Comparison of ENCODE assay signal across 8 cellular contexts in genomic region chr22:20080445-20080775, GRCh38. TPM values are rescaled to one million over a fixed set of nuclear protein-coding genes. Genes with fewer than 3 reads are reported as not detected.
A peak's percentile ranks its signal among the peaks of the same experiment; 100 is the strongest.
DNase-seq lines count a peak whose midpoint lies in the region; ATAC-seq and TF ChIP-seq lines count a peak whose summit lies in the region.

No MANE protein-coding gene starts in this region.

- H3K4me3 ChIP-seq in HCT116 (replicated peaks in 1 of 2; ENCODE audit: low read depth in 1 of 2, low read length in 2 of 2) (peak overlapping the region; percentile 85 to 99), endodermal cell (ENCODE audit: low read length) (peak overlapping the region; percentile 95), mucosa of rectum (ENCODE audit: low read length in 2 of 2) (peak overlapping the region; percentile 77 to 96)

- ATAC-seq in HCT116 = peak; percentile 64

- no peaks in the 10 kb centered on the region for H3K9me3 Mint-ChIP-seq in activated CD4-positive, alpha-beta memory T cell treated with anti-CD3 and anti-CD28 coated beads, Interleukin-2, amount 10 ng/mL, durations not matched to agents 7 days and 5 days
- no peaks in the 10 kb centered on the region for H3K9me3 Mint-ChIP-seq in endodermal cell

- POLR2A ChIA-PET in HCT116 (lab: Charles Lee) = no interaction called here
- POLR2A ChIA-PET in activated CD4-positive, alpha-beta memory T cell treated with anti-CD3 and anti-CD28 coated beads, Interleukin-2, amount 10 ng/mL, durations not matched to agents 7 days and 5 days (lab: Charles Lee) = interaction anchor here (1.0 to 1.4 kb wide), 5 partner anchors 11 to 59 kb away, joined by 3 to 5 read pairs (median 4); no protein-coding TSS in a partner anchor

- H3K36me3 ChIP-seq in HCT116 (ENCODE audit: control insufficient read depth in 1 of 2, insufficient read depth in 2 of 2, low read length in 2 of 2) (peaks cover 1 to 10% of the 10 kb centered on the region in 2 experiments; a peak in 2 of 4 replicates), endodermal cell (ENCODE audit: control insufficient read depth, insufficient read depth, low read length) (peaks cover 4% of the 10 kb centered on the region), mucosa of rectum (ENCODE audit: control insufficient read depth in 2 of 2, insufficient read depth in 2 of 2, low read length in 2 of 2) (peaks cover 0 to under 1% of the 10 kb centered on the region in 2 donors)

- H3K9me3 ChIP-seq in HCT116 (ENCODE audit: control insufficient read depth in 1 of 2, insufficient read depth in 1 of 2, low read depth in 1 of 2, low read length in 2 of 2) = no peaks in the 10 kb centered on the region
- H3K9me3 ChIP-seq in endodermal cell (ENCODE audit: control insufficient read depth, low read length) = no peaks in the 10 kb centered on the region
- H3K9me3 ChIP-seq in mucosa of rectum (ENCODE audit: control insufficient read depth in 2 of 2, low read length in 2 of 2) = no peaks in the 10 kb centered on the region

- TF ChIP-seq RAD21 in HCT116 (IDR thresholded peaks at IDR 0.05; ENCODE audit: low read depth) = no peak

- BruUV-seq in HCT116 (replicated peaks; lab: Mats Ljungman, UMichigan) = no TSS peak

- intact Hi-C loops in HCT116 (cut with micrococcal nuclease) = loop anchor here (1.0 to 10.0 kb wide), 2 partner anchors 37 to 96 kb away; partner anchors contain the start of gene TRMT2A

- no peaks in the 10 kb centered on the region for H3K27me3 Mint-ChIP-seq in activated CD4-positive, alpha-beta memory T cell treated with anti-CD3 and anti-CD28 coated beads, Interleukin-2, amount 10 ng/mL, durations not matched to agents 7 days and 5 days
- no peaks in the 10 kb centered on the region for H3K27me3 Mint-ChIP-seq in endodermal cell (ENCODE audit: insufficient read depth)

- TF ChIP-seq CTCF in HCT116 (IDR thresholded peaks at IDR 0.05 in 2 of 3, conservative IDR thresholded peaks at IDR 0.05 in 1 of 3; ENCODE audit: borderline replicate concordance in 1 of 3, insufficient read depth in 1 of 3, low read depth in 2 of 3, low read length in 2 of 3) (no peak), endodermal cell (conservative IDR thresholded peaks at IDR 0.05) (no peak)

- peaks cover 51% of the 10 kb centered on the region for H3K79me2 ChIP-seq in HCT116 (ENCODE audit: insufficient read depth, low read length)

- peak overlapping the region; percentile 97 for H3K4me2 ChIP-seq in HCT116 (ENCODE audit: low read length)

- peaks cover 49% of the 10 kb centered on the region for H3K4me1 Mint-ChIP-seq in activated CD4-positive, alpha-beta memory T cell treated with anti-CD3 and anti-CD28 coated beads, Interleukin-2, amount 10 ng/mL, durations not matched to agents 7 days and 5 days
- peaks cover 39% of the 10 kb centered on the region for H3K4me1 Mint-ChIP-seq in endodermal cell

- H3K4me1 ChIP-seq in HCT116 (ENCODE audit: control insufficient read depth in 1 of 2, insufficient read depth in 2 of 2, low read length in 2 of 2) (peaks cover 13 to 38% of the 10 kb centered on the region in 2 experiments), endodermal cell (ENCODE audit: control insufficient read depth, insufficient read depth, low read length) (peaks cover 4% of the 10 kb centered on the region), mucosa of rectum (ENCODE audit: control insufficient read depth in 2 of 2, insufficient read depth in 2 of 2, low read length in 2 of 2) (peaks cover 8 to 28% of the 10 kb centered on the region in 2 donors)

- peak overlapping the region; percentile 93 for H3K27ac ChIP-seq in HCT116 (ENCODE audit: low read depth, low read length)
- H3K27ac ChIP-seq in endodermal cell (ENCODE audit: low read depth, low read length) = peak overlapping the region; percentile 93
- H3K27ac ChIP-seq in mucosa of rectum (ENCODE audit: low read depth in 2 of 2, low read length in 2 of 2) = peak overlapping the region; percentile 79 to 88

- DNase-seq in NCI-H2029 (lab: John Stamatoyannopoulos, UW) = peak; percentile 46
- no peak for DNase-seq in NCI-H2029 treated with DMSO at 0.1 percent for 48 hours (lab: John Stamatoyannopoulos, UW)
- no peak for DNase-seq in HCT116 (ENCODE audit: low read depth, low spot score)
- peak; percentile 41 for DNase-seq in MV-4-11 (lab: John Stamatoyannopoulos, UW)
- peak; percentile 76 for DNase-seq in activated CD4-positive, alpha-beta memory T cell treated with anti-CD3 and anti-CD28 coated beads, Interleukin-2, amount 10 ng/mL, durations not matched to agents 7 days and 5 days
- peak; percentile 81 for DNase-seq in endodermal cell
- peak; percentile 79 for DNase-seq in stimulated activated CD8-positive, alpha-beta memory T cell treated with anti-CD3 and anti-CD28 coated beads, Interleukin-4, amount 100 ng/mL, for 48 hours

- TF ChIP-seq POLR2A in HCT116 (IDR thresholded peaks at IDR 0.05; ENCODE audit: borderline replicate concordance, extremely low read depth, insufficient read depth, insufficient read length) = no peak

- 0% methylated on average over 4 to 34 of the region's 34 CpGs for WGBS in endodermal cell (ENCODE audit: insufficient coverage in 1 of 2, insufficient read length in 1 of 2), 2 experiments

- H2AFZ ChIP-seq in HCT116 (ENCODE audit: low read depth, low read length, poor library complexity, severe bottlenecking) = no peak overlapping the region

- no peaks in the 10 kb centered on the region for H3K27me3 ChIP-seq in HCT116 (ENCODE audit: insufficient read depth, low read length)
- H3K27me3 ChIP-seq in endodermal cell (ENCODE audit: control insufficient read depth, insufficient read depth, low read length, poor library complexity, severe bottlenecking) = no peaks in the 10 kb centered on the region
- H3K27me3 ChIP-seq in mucosa of rectum (ENCODE audit: control insufficient read depth in 2 of 2, insufficient read depth in 2 of 2, low read length in 2 of 2) = no peaks in the 10 kb centered on the region

- H3K36me3 Mint-ChIP-seq in activated CD4-positive, alpha-beta memory T cell treated with anti-CD3 and anti-CD28 coated beads, Interleukin-2, amount 10 ng/mL, durations not matched to agents 7 days and 5 days (ENCODE audit: low read depth) = peaks cover 11% of the 10 kb centered on the region
- H3K36me3 Mint-ChIP-seq in endodermal cell (ENCODE audit: low read depth) = peaks cover 10% of the 10 kb centered on the region

- H4K20me1 ChIP-seq in HCT116 (ENCODE audit: insufficient read depth) = peaks cover 8% of the 10 kb centered on the region; the same call in 1 of the 2 replicates

- H3K9ac ChIP-seq in HCT116 (ENCODE audit: low read length) = peak overlapping the region; percentile 96
- H3K9ac ChIP-seq in endodermal cell (ENCODE audit: extremely low read depth, low read length, poor library complexity, severe bottlenecking) = peak overlapping the region; percentile 90
- peak overlapping the region; percentile 78 to 82 for H3K9ac ChIP-seq in mucosa of rectum (ENCODE audit: low read depth in 1 of 2, low read length in 2 of 2)

- RAD21 ChIA-PET in HCT116 (lab: Charles Lee; ENCODE audit: low non-redundant PET in 1 of 2, low total read pairs in 2 of 2, uncharacterized antibody in 2 of 2, unreplicated experiment in 2 of 2) = no interaction called here

- no peaks in the 10 kb centered on the region for H3K9me2 ChIP-seq in HCT116 (ENCODE audit: insufficient read depth)

- CTCF ChIA-PET in HCT116 (lab: Charles Lee) = no interaction called here
- CTCF ChIA-PET in activated CD4-positive, alpha-beta memory T cell treated with anti-CD3 and anti-CD28 coated beads, Interleukin-2, amount 10 ng/mL, durations not matched to agents 7 days and 5 days (lab: Charles Lee) = no interaction called here

- H3K27ac Mint-ChIP-seq in activated CD4-positive, alpha-beta memory T cell treated with anti-CD3 and anti-CD28 coated beads, Interleukin-2, amount 10 ng/mL, durations not matched to agents 7 days and 5 days = peak overlapping the region; percentile 44
- H3K27ac Mint-ChIP-seq in endodermal cell = peak overlapping the region; percentile 96

- H3K4me3 Mint-ChIP-seq in activated CD4-positive, alpha-beta memory T cell treated with anti-CD3 and anti-CD28 coated beads, Interleukin-2, amount 10 ng/mL, durations not matched to agents 7 days and 5 days = peak overlapping the region; percentile 83
- H3K4me3 Mint-ChIP-seq in endodermal cell = peak overlapping the region; percentile 85

TF ChIP-seq in HCT116, 20 proteins besides CTCF, POLR2A, EP300 and RAD21 (continues in another document):
- TF ChIP-seq ZFX (IDR thresholded peaks at IDR 0.05) = peak; percentile 82

RNA-seq across cellular contexts. Expression of gene DGCR8, which starts 0.4 kb away (rescaled TPM):
- total RNA-seq in HCT116 (2021; ENCODE audit: unreplicated experiment) (43.8 TPM), endodermal cell (10 to 100 TPM; 61.3 to 76.1 TPM)
- polyA plus RNA-seq in HCT116 (2012) = 24.2 and 25.3 TPM in 2 replicates
- 10 to 100 TPM; 40.4 to 41.1 TPM for total RNA-seq in activated CD4-positive, alpha-beta memory T cell treated with anti-CD3 and anti-CD28 coated beads, Interleukin-2, amount 10 ng/mL, durations not matched to agents 7 days and 5 days
- 43.6 TPM for polyA plus RNA-seq in endodermal cell (2013, experiment 1 of 2)
- polyA plus RNA-seq in endodermal cell (2013, experiment 2 of 2) = 34.4 TPM

RNA-seq across cellular contexts. Expression of gene RANBP1, which starts 35.5 kb away (rescaled TPM):
- 351 TPM for total RNA-seq in HCT116 (2021; ENCODE audit: unreplicated experiment)
- 240 and 283 TPM in 2 replicates for polyA plus RNA-seq in HCT116 (2012)
- 100 to 1,000 TPM; 176 to 181 TPM for total RNA-seq in activated CD4-positive, alpha-beta memory T cell treated with anti-CD3 and anti-CD28 coated beads, Interleukin-2, amount 10 ng/mL, durations not matched to agents 7 days and 5 days
- 100 to 1,000 TPM; 320 to 415 TPM for total RNA-seq in endodermal cell
- polyA plus RNA-seq in endodermal cell (2013, experiment 1 of 2) = 514 TPM
- polyA plus RNA-seq in endodermal cell (2013, experiment 2 of 2) = 506 TPM

RNA-seq across cellular contexts. Expression of gene TRMT2A, which starts 36.6 kb away (rescaled TPM):
- 67.3 TPM for total RNA-seq in HCT116 (2021; ENCODE audit: unreplicated experiment)
- 43.8 and 47.9 TPM in 2 replicates for polyA plus RNA-seq in HCT116 (2012)
- total RNA-seq in activated CD4-positive, alpha-beta memory T cell treated with anti-CD3 and anti-CD28 coated beads, Interleukin-2, amount 10 ng/mL, durations not matched to agents 7 days and 5 days = 10 to 100 TPM; 71.8 to 75.2 TPM
- 10 to 100 TPM; 45.6 to 55.2 TPM for total RNA-seq in endodermal cell
- 44.3 TPM for polyA plus RNA-seq in endodermal cell (2013, experiment 1 of 2)
- 33.8 TPM for polyA plus RNA-seq in endodermal cell (2013, experiment 2 of 2)

RNA-seq across cellular contexts. Expression of gene ZDHHC8, which starts 51.2 kb away (rescaled TPM):
- total RNA-seq in HCT116 (2021; ENCODE audit: unreplicated experiment) (89.3 TPM), endodermal cell (10 to 100 TPM; 82.2 to 82.3 TPM)
- polyA plus RNA-seq in HCT116 (2012) = 46.9 and 49.5 TPM in 2 replicates
- 10 to 100 TPM; 44.2 to 48.3 TPM for total RNA-seq in activated CD4-positive, alpha-beta memory T cell treated with anti-CD3 and anti-CD28 coated beads, Interleukin-2, amount 10 ng/mL, durations not matched to agents 7 days and 5 days
- polyA plus RNA-seq in endodermal cell (2013, experiment 1 of 2) = 70.4 TPM
- polyA plus RNA-seq in endodermal cell (2013, experiment 2 of 2) = 56.8 TPM

RNA-seq across cellular contexts. Expression of gene TANGO2, which starts 59.5 kb away (rescaled TPM):
- total RNA-seq in HCT116 (2021; ENCODE audit: unreplicated experiment) = 17.0 TPM
- polyA plus RNA-seq in HCT116 (2012) = 14.7 and 15.6 TPM in 2 replicates
- total RNA-seq in activated CD4-positive, alpha-beta memory T cell treated with anti-CD3 and anti-CD28 coated beads, Interleukin-2, amount 10 ng/mL, durations not matched to agents 7 days and 5 days = 10 to 100 TPM; 39.1 to 44.5 TPM
- 10 to 100 TPM; 19.9 to 21.8 TPM for total RNA-seq in endodermal cell
- 8.5 TPM for polyA plus RNA-seq in endodermal cell (2013, experiment 1 of 2)
- 9.2 TPM for polyA plus RNA-seq in endodermal cell (2013, experiment 2 of 2)

Comparison
In these comparisons a context has a peak if more than half of its experiments do, and no peak if none do; other contexts are left out.
1. DNase-seq: peak in NCI-H2029 (single experiment), MV-4-11 (single experiment), activated CD4-positive, alpha-beta memory T cell treated with anti-CD3 and anti-CD28 coated beads, Interleukin-2, amount 10 ng/mL, durations not matched to agents 7 days and 5 days (single experiment), endodermal cell (single experiment) and stimulated activated CD8-positive, alpha-beta memory T cell treated with anti-CD3 and anti-CD28 coated beads, Interleukin-4, amount 100 ng/mL, for 48 hours (single experiment); none in NCI-H2029 treated with DMSO at 0.1 percent for 48 hours (single experiment) and HCT116 (single experiment).
2. Peak in every context shown above with its lines, with median percentiles within 50 percentile points of each other: H3K27ac ChIP-seq, H3K4me3 ChIP-seq and H3K9ac ChIP-seq.